Comparison of ENCODE assay signal across 2 cellular contexts in genomic region chr5:54516051-54516645, GRCh38.
TF ChIP-seq lines count a peak whose summit lies in the region.

No MANE protein-coding gene starts in this region.

TF ChIP-seq in A549, 52 proteins besides CTCF, POLR2A, EP300 and RAD21:
- TF ChIP-seq MAZ (IDR thresholded peaks at IDR 0.05; ENCODE audit: borderline replicate concordance, low read depth, low read length) (no peak), HMGXB4 (CRISPR knock-in tag; IDR thresholded peaks at IDR 0.05; ENCODE audit: borderline replicate concordance) (no peak), ZSCAN20 (CRISPR knock-in tag; IDR thresholded peaks at IDR 0.05) (no peak), PBX3 (IDR thresholded peaks at IDR 0.05) (no peak), ATOH8 (CRISPR knock-in tag; IDR thresholded peaks at IDR 0.05; ENCODE audit: low read depth) (no peak), JUN (IDR thresholded peaks at IDR 0.05) (no peak), HDAC2 (IDR thresholded peaks at IDR 0.05) (no peak), BCL3 (IDR thresholded peaks at IDR 0.05) (no peak), RCOR1 (IDR thresholded peaks at IDR 0.05; ENCODE audit: low read depth, low read length) (no peak), CHD2 (IDR thresholded peaks at IDR 0.05; ENCODE audit: low read length, partially characterized antibody) (no peak), MAFK (IDR thresholded peaks at IDR 0.05; ENCODE audit: partially characterized antibody) (no peak), NR3C1 (IDR thresholded peaks at IDR 0.05) (no peak), RARB (CRISPR knock-in tag; IDR thresholded peaks at IDR 0.05) (no peak), BHLHE40 (IDR thresholded peaks at IDR 0.05; ENCODE audit: low read depth, low read length) (no peak), HOXB5 (CRISPR knock-in tag; IDR thresholded peaks at IDR 0.05) (no peak), NFE2L2 (conservative IDR thresholded peaks at IDR 0.05; ENCODE audit: low read length) (no peak)

TF ChIP-seq in HCT116, 20 proteins besides CTCF, POLR2A, EP300 and RAD21:
- TF ChIP-seq ZNF274 (IDR thresholded peaks at IDR 0.05; ENCODE audit: low read depth, low read length) (no peak), ZBTB33 (IDR thresholded peaks at IDR 0.05; ENCODE audit: extremely low read depth, insufficient replicate concordance, low read length) (no peak), TCF7L2 (IDR thresholded peaks at IDR 0.05; ENCODE audit: borderline replicate concordance, extremely low read depth, insufficient read depth, insufficient read length) (no peak), YY1 (IDR thresholded peaks at IDR 0.05; ENCODE audit: extremely low read depth, insufficient replicate concordance, low read depth, low read length) (no peak), SP1 (IDR thresholded peaks at IDR 0.05; ENCODE audit: low read depth) (no peak), EGR1 (IDR thresholded peaks at IDR 0.05; ENCODE audit: low read depth) (no peak), CBX3 (IDR thresholded peaks at IDR 0.05; ENCODE audit: low read depth) (no peak), SRF (IDR thresholded peaks at IDR 0.05; ENCODE audit: low read depth) (no peak), EZH2 (IDR thresholded peaks at IDR 0.05) (no peak), JUND (IDR thresholded peaks at IDR 0.05) (no peak), ZFX (IDR thresholded peaks at IDR 0.05) (no peak), FOSL1 (IDR thresholded peaks at IDR 0.05; ENCODE audit: low read depth) (no peak), SIN3A (IDR thresholded peaks at IDR 0.05; ENCODE audit: low read depth) (no peak), MAX (IDR thresholded peaks at IDR 0.05) (no peak), REST (IDR thresholded peaks at IDR 0.05; ENCODE audit: low read depth) (no peak), ELF1 (IDR thresholded peaks at IDR 0.05; ENCODE audit: borderline replicate concordance, low read depth) (no peak), POLR2AphosphoS5 (IDR thresholded peaks at IDR 0.05; ENCODE audit: low read depth, low read length) (no peak)
